ENCODE assay signal across 12 cellular contexts in genomic region chr6:41568585-41569384, GRCh38. TPM values are rescaled to one million over a fixed set of nuclear protein-coding genes. Genes with fewer than 3 reads are reported as not detected.
DNase-seq lines count a peak whose midpoint lies in the region; ATAC-seq and TF ChIP-seq lines count a peak whose summit lies in the region.
"Had no signal": no experiment of that assay in that cellular context is flagged by ENCODE, and none has a peak within 500 bp of the region (broad histone marks: within the 10 kb centered on the region; RNA-seq: fewer than 3 reads in every experiment).

No MANE protein-coding gene starts in this region.

- no peak overlapping the region for H3K27ac Mint-ChIP-seq in stimulated activated effector memory CD8-positive, alpha-beta T cell treated with anti-CD3 and anti-CD28 coated beads, Interleukin-12 subunit alpha, Interleukin-12 subunit beta, amount 100 ng/mL, for 72 hours
- H3K27ac Mint-ChIP-seq: activated CD4-positive, alpha-beta T cell treated with anti-CD3 and anti-CD28 coated beads, Interleukin-2, amount 10 ng/mL, durations not matched to agents 7 days and 5 days had no signal

- DNase-seq in NCI-H1092 (lab: John Stamatoyannopoulos, UW): peak; percentile 78
- DNase-seq in astrocyte of the spinal cord (ENCODE audit: low read depth, low spot score): peak; percentile 13
- DNase-seq in left lobe of liver (ENCODE audit: low spot score): peak; percentile 86
- peak; percentile 21 for DNase-seq in testis
- DNase-seq in stimulated activated CD4-positive, alpha-beta T cell treated with anti-CD3 and anti-CD28 coated beads, Interleukin-4, amount 100 ng/mL, for 1 hour: no peak
- DNase-seq in stimulated activated effector memory CD8-positive, alpha-beta T cell treated with anti-CD3 and anti-CD28 coated beads, Interleukin-12 subunit alpha, Interleukin-12 subunit beta, amount 100 ng/mL, for 72 hours (ENCODE audit: low spot score in 2 of 2): no peak
- DNase-seq in NCI-H2227 (lab: John Stamatoyannopoulos, UW; ENCODE audit: unreplicated experiment): no peak
- DNase-seq: activated CD4-positive, alpha-beta T cell treated with anti-CD3 and anti-CD28 coated beads, Interleukin-2, amount 10 ng/mL, durations not matched to agents 7 days and 5 days; NCI-H1105; stimulated activated naive CD4-positive, alpha-beta T cell had no signal

- no peaks in the 10 kb centered on the region for H3K27me3 ChIP-seq in testis

- no peaks in the 10 kb centered on the region for H3K9me3 Mint-ChIP-seq in stimulated activated effector memory CD8-positive, alpha-beta T cell treated with anti-CD3 and anti-CD28 coated beads, Interleukin-12 subunit alpha, Interleukin-12 subunit beta, amount 100 ng/mL, for 72 hours
- H3K9me3 Mint-ChIP-seq: activated CD4-positive, alpha-beta T cell treated with anti-CD3 and anti-CD28 coated beads, Interleukin-2, amount 10 ng/mL, durations not matched to agents 7 days and 5 days had no signal

- peaks cover 16% of the 10 kb centered on the region for H3K4me1 Mint-ChIP-seq in stimulated activated effector memory CD8-positive, alpha-beta T cell treated with anti-CD3 and anti-CD28 coated beads, Interleukin-12 subunit alpha, Interleukin-12 subunit beta, amount 100 ng/mL, for 72 hours
- H3K4me1 Mint-ChIP-seq: activated CD4-positive, alpha-beta T cell treated with anti-CD3 and anti-CD28 coated beads, Interleukin-2, amount 10 ng/mL, durations not matched to agents 7 days and 5 days had no signal

- in situ Hi-C loops in astrocyte of the spinal cord (cut with HindIII; ENCODE audit: low sequenced_read_pairs): no loop called here

- 84 to 90% methylated on average over 11 to 13 of the region's 13 CpGs for WGBS in testis, 2 donors

- TF ChIP-seq POLR2A in testis (IDR thresholded peaks at IDR 0.05): no peak

- no peaks in the 10 kb centered on the region for H3K36me3 ChIP-seq in testis (ENCODE audit: low read depth, missing control alignments)

- H3K9me3 ChIP-seq in testis: no peaks in the 10 kb centered on the region

- no peak overlapping the region for H3K4me3 Mint-ChIP-seq in stimulated activated effector memory CD8-positive, alpha-beta T cell treated with anti-CD3 and anti-CD28 coated beads, Interleukin-12 subunit alpha, Interleukin-12 subunit beta, amount 100 ng/mL, for 72 hours
- H3K4me3 Mint-ChIP-seq: activated CD4-positive, alpha-beta T cell treated with anti-CD3 and anti-CD28 coated beads, Interleukin-2, amount 10 ng/mL, durations not matched to agents 7 days and 5 days had no signal

- intact Hi-C loops in testis (cut with DNase I; ENCODE audit: low total_unique reads): no loop called here

- peak; percentile 88 for ATAC-seq in left lobe of liver
- no peak for ATAC-seq in stimulated activated effector memory CD8-positive, alpha-beta T cell treated with anti-CD3 and anti-CD28 coated beads, Interleukin-12 subunit alpha, Interleukin-12 subunit beta, amount 100 ng/mL, for 72 hours
- ATAC-seq in GM18870 (IDR thresholded peaks at IDR 0.05; ENCODE audit: unreplicated experiment): no peak

- H3K36me3 Mint-ChIP-seq in stimulated activated effector memory CD8-positive, alpha-beta T cell treated with anti-CD3 and anti-CD28 coated beads, Interleukin-12 subunit alpha, Interleukin-12 subunit beta, amount 100 ng/mL, for 72 hours: peaks cover 67% of the 10 kb centered on the region

- peaks cover 13% of the 10 kb centered on the region for H3K4me1 ChIP-seq in testis

- TF ChIP-seq CTCF in astrocyte of the spinal cord (IDR thresholded peaks at IDR 0.05; ENCODE audit: low read depth, low read length): no peak
- no peak for TF ChIP-seq CTCF in testis (IDR thresholded peaks at IDR 0.05)

- no peak overlapping the region for H3K27ac ChIP-seq in testis
- H3K27ac ChIP-seq: epithelial cell of prostate had no signal

- H3K4me3 ChIP-seq in astrocyte of the spinal cord (ENCODE audit: low read depth, low read length) (no peak overlapping the region), testis (no peak overlapping the region)

RNA-seq across cellular contexts. Expression of gene FOXP4, which starts 22.6 kb away (rescaled TPM):
- total RNA-seq in left lobe of liver (24.6 TPM), testis (10 to 100 TPM; 39.7 to 50.2 TPM)
- 38.0 TPM for polyA plus RNA-seq in testis (ENCODE audit: insufficient read depth, low read depth, low replicate concordance)

Comparison
In these comparisons a context has a peak if more than half of its experiments do, and no peak if none do; other contexts are left out.
1. DNase-seq: peak in NCI-H1092 (single experiment), astrocyte of the spinal cord (single experiment), left lobe of liver (single experiment) and testis (single experiment); none in stimulated activated CD4-positive, alpha-beta T cell treated with anti-CD3 and anti-CD28 coated beads, Interleukin-4, amount 100 ng/mL, for 1 hour (single experiment), stimulated activated effector memory CD8-positive, alpha-beta T cell treated with anti-CD3 and anti-CD28 coated beads, Interleukin-12 subunit alpha, Interleukin-12 subunit beta, amount 100 ng/mL, for 72 hours (0 of 2) and NCI-H2227 (single experiment).